Comparison of ENCODE assay signal across 22 cellular contexts in genomic region chrX:150489359-150490015, GRCh38.
A peak's percentile ranks its signal among the peaks of the same experiment; 100 is the strongest.
DNase-seq lines count a peak whose midpoint lies in the region; ATAC-seq, FAIRE-seq and TF ChIP-seq lines count a peak whose summit lies in the region.
"Had no signal": no experiment of that assay in that cellular context is flagged by ENCODE, and none has a peak within 500 bp of the region (broad histone marks: within the 10 kb centered on the region; RNA-seq: fewer than 3 reads in every experiment).

No MANE protein-coding gene starts in this region.

- no peaks in the 10 kb centered on the region for H4K20me1 ChIP-seq in HepG2 (ENCODE audit: insufficient read depth, low read length)

- in situ Hi-C loops in HepG2 (cut with HindIII; ENCODE audit: extremely low pct_ligation_motif_present, low pct_unique_long_range_greater_than_20kb) = loop anchor here (25.0 kb wide), 1 partner anchor 527 kb away; no protein-coding TSS in a partner anchor

- POLR2A ChIA-PET in HepG2 (lab: Yijun Ruan, JAX) = no interaction called here

- 15% methylated on average over 6 of the region's 6 CpGs for WGBS in HepG2 (ENCODE audit: low lambda C conversion rate)
- 68% methylated on average over 6 of the region's 6 CpGs for WGBS in right lobe of liver (ENCODE audit: insufficient coverage, low coverage, low lambda C conversion rate, missing lambda C conversion rate)

- intact Hi-C loops in HepG2 (cut with micrococcal nuclease; ENCODE audit: unreplicated experiment) = no loop called here
- intact Hi-C loops in right lobe of liver (cut with DNase I) = no loop called here

- TF ChIP-seq EP300 in HepG2 (IDR thresholded peaks at IDR 0.05; ENCODE audit: low read depth in 2 of 2, low read length in 2 of 2) (no peak), HepG2 (CRISPR knock-in tag; IDR thresholded peaks at IDR 0.05; ENCODE audit: borderline replicate concordance) (no peak)

- ATAC-seq in HepG2 (no peak), right lobe of liver (no peak)
- ATAC-seq: HCT116 had no signal

- H3K79me2 ChIP-seq in HepG2 (ENCODE audit: insufficient read depth, low read length) = no peaks in the 10 kb centered on the region

- no peak for TF ChIP-seq RAD21 in HepG2 (CRISPR knock-in tag; IDR thresholded peaks at IDR 0.05)

- H3K9me3 ChIP-seq in HepG2 (ENCODE audit: low read length) (no peaks in the 10 kb centered on the region), right lobe of liver (no peaks in the 10 kb centered on the region)
- H3K9me3 ChIP-seq: SJCRH30 had no signal

- no peaks in the 10 kb centered on the region for H3K4me1 ChIP-seq in HepG2 (ENCODE audit: insufficient read depth, low read length)
- peaks cover 0 to 6% (median 0%) of the 10 kb centered on the region in 4 donors for H3K4me1 ChIP-seq in right lobe of liver
- H3K4me1 ChIP-seq: SJCRH30 had no signal

- H3K36me3 ChIP-seq in HepG2 (replicated peaks in 1 of 2; ENCODE audit: control insufficient read depth in 1 of 2, insufficient read depth in 2 of 2, low read length in 2 of 2) (no peaks in the 10 kb centered on the region), right lobe of liver (no peaks in the 10 kb centered on the region)
- H3K36me3 ChIP-seq: SJCRH30 had no signal

- H3K4me3 ChIP-seq in HepG2 (replicated peaks in 1 of 3; ENCODE audit: insufficient read depth in 1 of 3, low read depth in 2 of 3, low read length in 3 of 3) = no peak overlapping the region
- no peak overlapping the region for H3K4me3 ChIP-seq in right lobe of liver
- no peak overlapping the region for H3K4me3 ChIP-seq in coronary artery
- H3K4me3 ChIP-seq: GM23248, PC-9, SJCRH30 had no signal

- TF ChIP-seq CTCF in HepG2 (CRISPR knock-in tag; IDR thresholded peaks at IDR 0.05) (no peak), right lobe of liver (IDR thresholded peaks at IDR 0.05) (no peak), coronary artery (IDR thresholded peaks at IDR 0.05) (no peak)

- H3K9ac ChIP-seq in HepG2 (ENCODE audit: insufficient read depth, low read depth, low read length) = no peak overlapping the region
- H3K9ac ChIP-seq: GM23248, KMS-11 had no signal

- DNase-seq in HepG2 (ENCODE audit: low spot score) (no peak), right lobe of liver (no peak), coronary artery (ENCODE audit: low spot score) (peak; percentile 5), kidney tubule cell (ENCODE audit: low spot score) (peak; percentile 82), mesenteric fat pad (ENCODE audit: low spot score) (no peak), SHP77 (lab: John Stamatoyannopoulos, UW) (no peak)
- DNase-seq in activated CD4-positive, CD25-positive, alpha-beta regulatory T cell (lab: John Stamatoyannopoulos, UW) = no peak
- DNase-seq in stimulated activated CD4-positive, alpha-beta T cell treated with anti-CD3 and anti-CD28 coated beads, Interleukin-4, amount 100 ng/mL, for 24 hours = no peak
- DNase-seq: DMS 273 treated with DMSO at 0.1 percent for 48 hours, DND-41, GM23248, NCI-H1417, NCI-H187, NCI-H2227 treated with DMSO at 0.1 percent for 48 hours, NCI-H524, NCI-H82, PC-9, SJCRH30 had no signal

- no TSS peak for BruUV-seq in HepG2 (replicated peaks; lab: Mats Ljungman, UMichigan)

- CTCF ChIA-PET in HepG2 (lab: Yijun Ruan, JAX; ENCODE audit: low intra/inter-chr PET ratio, low total read pairs) = no interaction called here

- no peak overlapping the region for H3K4me2 ChIP-seq in HepG2 (ENCODE audit: low read depth, low read length)
- H3K4me2 ChIP-seq: KMS-11, PC-9 had no signal

- no peak overlapping the region for H2AFZ ChIP-seq in HepG2 (ENCODE audit: low read length)
- H2AFZ ChIP-seq: GM23248, PC-9 had no signal

- FAIRE-seq in HepG2 (lab: Jason Lieb, UNC) = no peak
- FAIRE-seq: GM19239 had no signal

- no peak for TF ChIP-seq POLR2A in HepG2 (IDR thresholded peaks at IDR 0.05; ENCODE audit: insufficient read depth in 1 of 2, low read depth in 2 of 2, low read length in 2 of 2)
- no peak for TF ChIP-seq POLR2A in right lobe of liver (IDR thresholded peaks at IDR 0.05)

- H3K27me3 ChIP-seq in HepG2 (ENCODE audit: control insufficient read depth in 1 of 2, insufficient read depth in 2 of 2, low read length in 2 of 2) = no peaks in the 10 kb centered on the region
- no peaks in the 10 kb centered on the region for H3K27me3 ChIP-seq in right lobe of liver
- H3K27me3 ChIP-seq: SJCRH30 had no signal

- H3K27ac ChIP-seq in HepG2 (ENCODE audit: extremely low read length, insufficient read depth, low read length) = no peak overlapping the region
- no peak overlapping the region for H3K27ac ChIP-seq in right lobe of liver
- no peak overlapping the region for H3K27ac ChIP-seq in coronary artery
- H3K27ac ChIP-seq: 22Rv1, GM23248, KMS-11, PC-9, SJCRH30 had no signal

TF ChIP-seq in HepG2, 621 proteins besides CTCF, POLR2A, EP300 and RAD21:
- peak; percentile 63 for TF ChIP-seq ZBTB40 (IDR thresholded peaks at IDR 0.05)
- no peak for TF ChIP-seq ZBTB40 (CRISPR knock-in tag; IDR thresholded peaks at IDR 0.05)
- TF ChIP-seq IKZF1 (IDR thresholded peaks at IDR 0.05) = no peak
- no peak for TF ChIP-seq RARA (CRISPR knock-in tag; IDR thresholded peaks at IDR 0.05)
- TF ChIP-seq ZNF251 (CRISPR knock-in tag; IDR thresholded peaks at IDR 0.05) = no peak
- no peak for TF ChIP-seq TFDP1 (CRISPR knock-in tag; IDR thresholded peaks at IDR 0.05; ENCODE audit: borderline replicate concordance)
- no peak for TF ChIP-seq RFXAP (CRISPR knock-in tag; IDR thresholded peaks at IDR 0.05; ENCODE audit: borderline replicate concordance)
- no peak for TF ChIP-seq SALL2 (CRISPR knock-in tag; IDR thresholded peaks at IDR 0.05)

Comparison
In these comparisons a context has a peak if more than half of its experiments do, and no peak if none do; other contexts are left out.
1. DNase-seq: peak in coronary artery (single experiment) and kidney tubule cell (single experiment); none in HepG2 (single experiment), right lobe of liver (0 of 3), activated CD4-positive, CD25-positive, alpha-beta regulatory T cell (0 of 4), mesenteric fat pad (single experiment), stimulated activated CD4-positive, alpha-beta T cell treated with anti-CD3 and anti-CD28 coated beads, Interleukin-4, amount 100 ng/mL, for 24 hours (single experiment) and SHP77 (0 of 2).